In the genomic region with DNA sequence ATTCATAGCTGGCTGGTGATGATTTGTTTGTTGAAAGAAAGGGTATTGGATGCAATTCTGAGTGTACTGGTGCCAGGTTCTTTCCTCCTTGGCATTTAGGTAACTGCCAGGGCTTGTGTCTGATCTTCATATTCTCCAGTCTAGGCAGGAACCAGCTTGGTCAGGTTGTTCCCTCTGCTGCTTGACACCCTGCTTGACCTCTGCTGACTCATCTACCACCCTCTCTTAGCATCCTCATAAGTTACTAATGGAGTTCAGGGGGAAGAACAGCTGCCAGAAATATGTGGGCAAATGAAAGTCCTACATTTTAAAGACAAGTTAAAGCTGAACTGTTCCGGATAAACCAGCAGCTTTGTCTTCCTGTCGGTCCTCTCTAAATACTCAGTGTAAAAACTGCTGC, we compare ENCODE assay signal across 9 cellular contexts.
DNase-seq lines count a peak whose midpoint lies in the region; ATAC-seq and TF ChIP-seq lines count a peak whose summit lies in the region.
"Had no signal": no experiment of that assay in that cellular context is flagged by ENCODE, and none has a peak within 500 bp of the region (broad histone marks: within the 10 kb centered on the region; RNA-seq: fewer than 3 reads in every experiment).

No MANE protein-coding gene starts in this region.

- H3K4me1 ChIP-seq in foreskin keratinocyte, result peaks cover 22% of the 10 kb centered on the region

- H3K27me3 ChIP-seq in foreskin keratinocyte, result no peaks in the 10 kb centered on the region

- ATAC-seq in HG02642 (IDR thresholded peaks at IDR 0.05; ENCODE audit: poor library complexity, unreplicated experiment), result peak; percentile 84
- ATAC-seq in foreskin keratinocyte, result peak; percentile 95

- H3K27ac ChIP-seq in foreskin keratinocyte (peak overlapping the region; percentile 11), coronary artery (no peak overlapping the region)

- DNase-seq in CD1c-positive myeloid dendritic cell (ENCODE audit: extremely low spot score) (peak; percentile 18), OCI-M1 (lab: John Stamatoyannopoulos, UW) (peak; percentile 4), foreskin keratinocyte (peak; percentile 89 to 94), middle frontal gyrus (ENCODE audit: extremely low spot score, low spot score) (no peak), HuH-7 (ENCODE audit: low spot score) (no peak), coronary artery (ENCODE audit: low spot score) (no peak)
- DNase-seq in stimulated activated CD4-positive, alpha-beta T cell treated with anti-CD3 and anti-CD28 coated beads, Interleukin-4, amount 100 ng/mL, for 1 hour, result no peak
- DNase-seq: COR-L47 had no signal

- no peak overlapping the region for H3K4me3 ChIP-seq in coronary artery

- TF ChIP-seq CTCF in foreskin keratinocyte (conservative IDR thresholded peaks at IDR 0.05) (no peak), coronary artery (IDR thresholded peaks at IDR 0.05) (no peak)

Comparison
In these comparisons a context has a peak if more than half of its experiments do, and no peak if none do; other contexts are left out.
1. DNase-seq: peak in CD1c-positive myeloid dendritic cell (single experiment), OCI-M1 (single experiment) and foreskin keratinocyte (2 of 2); none in middle frontal gyrus (single experiment), HuH-7 (single experiment), coronary artery (single experiment) and stimulated activated CD4-positive, alpha-beta T cell treated with anti-CD3 and anti-CD28 coated beads, Interleukin-4, amount 100 ng/mL, for 1 hour (single experiment).